In genomic region chr14:61894452-61895077, GRCh38 we compare ENCODE assay signal across 8 cellular contexts.
DNase-seq lines count a peak whose midpoint lies in the region; ATAC-seq and TF ChIP-seq lines count a peak whose summit lies in the region.

No MANE protein-coding gene starts in this region.

- no peak overlapping the region for H3K4me3 ChIP-seq in epithelial cell of proximal tubule (ENCODE audit: low read depth, low read length)

- peaks cover 16% of the 10 kb centered on the region for H3K27me3 Mint-ChIP-seq in nephron (ENCODE audit: low read depth)

- no peaks in the 10 kb centered on the region for H3K4me1 Mint-ChIP-seq in nephron

- no peaks in the 10 kb centered on the region for H3K36me3 Mint-ChIP-seq in nephron (ENCODE audit: low read depth)

- no peaks in the 10 kb centered on the region for H3K9me3 Mint-ChIP-seq in nephron

- TF ChIP-seq CTCF in epithelial cell of proximal tubule (conservative IDR thresholded peaks at IDR 0.05; ENCODE audit: low read depth, low read length) = peak; percentile 88
- peak; percentile 57 to 74 (median 67) for TF ChIP-seq CTCF in nephron (IDR thresholded peaks at IDR 0.05; ENCODE audit: unreplicated experiment in 3 of 3)

- no peak overlapping the region for H3K27ac ChIP-seq in substantia nigra (ENCODE audit: low read depth, low read length, poor library complexity, severe bottlenecking)

- H3K4me3 Mint-ChIP-seq in nephron = no peak overlapping the region

- DNase-seq in EH (ENCODE audit: low read depth) = peak; percentile 77
- peak; percentile 97 for DNase-seq in NCI-H524 treated with DMSO at 0.1 percent for 48 hours (lab: John Stamatoyannopoulos, UW)
- DNase-seq in activated CD8-positive, alpha-beta memory T cell treated with anti-CD3 and anti-CD28 coated beads for 24 hours = peak; percentile 76
- DNase-seq in epithelial cell of proximal tubule (ENCODE audit: low read depth) = peak; percentile 12
- peak in 29 of 49 donors; percentile 1 to 62 (median 10) for DNase-seq in substantia nigra (lab: John Stamatoyannopoulos, UW)

- ATAC-seq in HG03175 (IDR thresholded peaks at IDR 0.05; ENCODE audit: unreplicated experiment) (peak; percentile 34), HG03045 (IDR thresholded peaks at IDR 0.05; ENCODE audit: unreplicated experiment) (no peak)

- H3K27ac Mint-ChIP-seq in nephron = no peak overlapping the region

Comparison
In these comparisons a context has a peak if more than half of its experiments do, and no peak if none do; other contexts are left out.
1. DNase-seq: peak in every context shown above with its lines; median percentile 97 in NCI-H524 treated with DMSO at 0.1 percent for 48 hours; 77 in EH; 76 in activated CD8-positive, alpha-beta memory T cell treated with anti-CD3 and anti-CD28 coated beads for 24 hours; 12 in epithelial cell of proximal tubule; 10 in substantia nigra.